ENCODE assay signal across 8 cellular contexts in the genomic region with DNA sequence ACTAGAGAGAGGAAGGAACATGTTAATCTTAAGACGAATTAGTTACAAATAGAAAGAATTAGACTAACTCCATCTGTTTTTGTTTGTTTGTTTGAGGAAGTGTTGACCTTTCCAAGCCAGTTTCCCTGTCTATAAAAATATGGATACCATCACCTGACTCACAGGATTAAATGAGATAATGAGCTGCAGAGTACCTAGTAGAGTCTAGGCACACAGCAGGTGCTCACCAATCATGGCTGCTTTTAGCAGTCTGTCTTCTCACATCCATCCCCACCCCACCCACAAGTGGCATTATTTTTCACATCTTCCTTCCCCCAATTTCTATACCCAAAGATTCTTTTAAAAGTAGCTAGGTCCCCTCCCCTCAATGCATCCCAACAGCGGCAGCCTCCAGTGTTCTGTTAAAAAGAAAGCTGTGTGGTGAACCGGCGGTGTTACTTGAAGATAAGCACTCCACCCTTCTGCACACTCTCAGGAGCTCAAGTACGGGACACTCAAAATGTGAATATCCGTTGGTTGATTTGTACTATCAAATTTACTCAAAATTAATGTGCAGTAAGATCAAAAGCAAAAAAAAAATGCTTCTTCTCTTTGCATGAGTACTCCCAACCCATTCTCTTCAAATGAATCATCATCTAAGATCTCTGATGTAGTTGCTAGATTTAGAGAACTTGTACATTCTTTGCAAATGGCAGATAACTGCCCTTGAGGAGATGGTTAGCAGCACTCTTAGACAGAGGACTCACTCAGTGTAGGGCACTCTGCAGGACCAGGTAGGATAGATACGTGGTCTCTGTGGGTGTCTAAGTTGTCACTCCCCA.
DNase-seq lines count a peak whose midpoint lies in the region; ATAC-seq and TF ChIP-seq lines count a peak whose summit lies in the region.

No MANE protein-coding gene starts in this region.

- H3K4me1 ChIP-seq in right atrium auricular region = peaks cover 0 to 47% of the 10 kb centered on the region in 2 donors

- no peaks in the 10 kb centered on the region for H3K27me3 Mint-ChIP-seq in stimulated activated naive CD8-positive, alpha-beta T cell treated with anti-CD3 and anti-CD28 coated beads, Interleukin-15, amount 100 ng/mL, for 72 hours

- H3K4me3 ChIP-seq in right atrium auricular region = no peak overlapping the region

- no peaks in the 10 kb centered on the region for H3K9me3 ChIP-seq in right atrium auricular region

- H3K4me3 Mint-ChIP-seq in stimulated activated naive CD8-positive, alpha-beta T cell treated with anti-CD3 and anti-CD28 coated beads, Interleukin-15, amount 100 ng/mL, for 72 hours = peak overlapping the region in 1 of 2 donors; percentile 38

- no peaks in the 10 kb centered on the region for H3K9me3 Mint-ChIP-seq in activated naive CD4-positive, alpha-beta T cell treated with anti-CD3 and anti-CD28 coated beads, Interleukin-2, amount 50 U/mL, for 72 hours
- H3K9me3 Mint-ChIP-seq in stimulated activated naive CD8-positive, alpha-beta T cell treated with anti-CD3 and anti-CD28 coated beads, Interleukin-15, amount 100 ng/mL, for 72 hours = no peaks in the 10 kb centered on the region

- H3K27ac ChIP-seq in right atrium auricular region = peak overlapping the region in 1 of 2 donors; percentile 9

- H3K36me3 ChIP-seq in right atrium auricular region = no peaks in the 10 kb centered on the region

- no peaks in the 10 kb centered on the region for H3K27me3 ChIP-seq in right atrium auricular region

- DNase-seq in left ventricle myocardium superior = no peak
- DNase-seq in right atrium auricular region (ENCODE audit: low spot score) = no peak
- DNase-seq in activated naive CD4-positive, alpha-beta T cell treated with anti-CD3 and anti-CD28 coated beads, Interleukin-2, amount 50 U/mL, for 72 hours (ENCODE audit: low spot score in 2 of 2) = peak in 1 of 2 donors; percentile 40
- DNase-seq in stimulated activated naive CD8-positive, alpha-beta T cell treated with anti-CD3 and anti-CD28 coated beads, Interleukin-15, amount 100 ng/mL, for 72 hours = no peak
- no peak for DNase-seq in NCI-H748 treated with DMSO at 0.1 percent for 48 hours (lab: John Stamatoyannopoulos, UW)
- DNase-seq in KBM-7 = no peak
- DNase-seq in germinal center (ENCODE audit: low spot score) = no peak

- no peaks in the 10 kb centered on the region for H3K36me3 Mint-ChIP-seq in activated naive CD4-positive, alpha-beta T cell treated with anti-CD3 and anti-CD28 coated beads, Interleukin-2, amount 50 U/mL, for 72 hours

- intact Hi-C loops in left ventricle myocardium superior (cut with micrococcal nuclease) = no loop called here

- H3K27ac Mint-ChIP-seq in activated naive CD4-positive, alpha-beta T cell treated with anti-CD3 and anti-CD28 coated beads, Interleukin-2, amount 50 U/mL, for 72 hours = peak overlapping the region; percentile 27 to 70
- H3K27ac Mint-ChIP-seq in stimulated activated naive CD8-positive, alpha-beta T cell treated with anti-CD3 and anti-CD28 coated beads, Interleukin-15, amount 100 ng/mL, for 72 hours = peak overlapping the region in 1 of 2 donors; percentile 4

- ATAC-seq in left ventricle myocardium superior (peak; percentile 38), HG02981 (IDR thresholded peaks at IDR 0.05; ENCODE audit: unreplicated experiment) (peak; percentile 64)
- ATAC-seq in activated naive CD4-positive, alpha-beta T cell treated with anti-CD3 and anti-CD28 coated beads, Interleukin-2, amount 50 U/mL, for 72 hours = peak; percentile 84 to 93
- ATAC-seq in stimulated activated naive CD8-positive, alpha-beta T cell treated with anti-CD3 and anti-CD28 coated beads, Interleukin-15, amount 100 ng/mL, for 72 hours = peak; percentile 89

- no peak for TF ChIP-seq CTCF in right atrium auricular region (IDR thresholded peaks at IDR 0.05)

- in situ Hi-C loops in KBM-7 (cut with MboI; ENCODE audit: low pct_unique_long_range_greater_than_20kb, low sequenced_read_pairs) = no loop called here

- H3K4me1 Mint-ChIP-seq in stimulated activated naive CD8-positive, alpha-beta T cell treated with anti-CD3 and anti-CD28 coated beads, Interleukin-15, amount 100 ng/mL, for 72 hours = peaks cover 23% of the 10 kb centered on the region

Comparison
In these comparisons a context has a peak if more than half of its experiments do, and no peak if none do; other contexts are left out.
1. ATAC-seq: peak in every context shown above with its lines; median percentile 89 in stimulated activated naive CD8-positive, alpha-beta T cell treated with anti-CD3 and anti-CD28 coated beads, Interleukin-15, amount 100 ng/mL, for 72 hours; 88 in activated naive CD4-positive, alpha-beta T cell treated with anti-CD3 and anti-CD28 coated beads, Interleukin-2, amount 50 U/mL, for 72 hours; 64 in HG02981; 38 in left ventricle myocardium superior.